ENCODE assay signal across 14 cellular contexts in genomic region chr11:114081641-114082414, GRCh38. TPM values are rescaled to one million over a fixed set of nuclear protein-coding genes. Genes with fewer than 3 reads are reported as not detected.
DNase-seq lines count a peak whose midpoint lies in the region; ATAC-seq and TF ChIP-seq lines count a peak whose summit lies in the region.
"Had no signal": no experiment of that assay in that cellular context is flagged by ENCODE, and none has a peak within 500 bp of the region (broad histone marks: within the 10 kb centered on the region; RNA-seq: fewer than 3 reads in every experiment).

No MANE protein-coding gene starts in this region.

- no peaks in the 10 kb centered on the region for H3K9me3 Mint-ChIP-seq in activated T-helper 17 cell treated with anti-CD3 and anti-CD28 coated beads, Interleukin-2, amount 50 U/mL, for 72 hours

- H3K4me3 ChIP-seq in heart right ventricle (no peak overlapping the region), prostate gland (no peak overlapping the region)
- H3K4me3 ChIP-seq: PC-9, skin epidermis had no signal

- no peak for TF ChIP-seq CTCF in C4-2B (conservative IDR thresholded peaks at IDR 0.05)
- TF ChIP-seq CTCF in heart right ventricle (IDR thresholded peaks at IDR 0.05) = no peak
- no peak for TF ChIP-seq CTCF in prostate gland (IDR thresholded peaks at IDR 0.05)

- DNase-seq in heart right ventricle = no peak
- DNase-seq in prostate gland (ENCODE audit: low spot score) = no peak
- DNase-seq in KBM-7 = no peak
- DNase-seq in NCI-H1092 treated with DMSO at 0.1 percent for 48 hours (lab: John Stamatoyannopoulos, UW) = no peak
- DNase-seq in mucosa of gallbladder (ENCODE audit: low spot score) = no peak
- DNase-seq: activated CD4-positive, CD25-positive, alpha-beta regulatory T cell; activated naive CD4-positive, alpha-beta T cell; BE2C; NCI-H1694; PC-9 had no signal

- in situ Hi-C loops in KBM-7 (cut with MboI; ENCODE audit: low pct_unique_long_range_greater_than_20kb, low sequenced_read_pairs) = no loop called here

- WGBS in heart right ventricle, 2 donors = 77 to 84% methylated on average over 9 of the region's 9 CpGs
- 75% methylated on average over 9 of the region's 9 CpGs for WGBS in prostate gland

- peaks cover 5% of the 10 kb centered on the region for H3K36me3 Mint-ChIP-seq in activated T-helper 17 cell treated with anti-CD3 and anti-CD28 coated beads, Interleukin-2, amount 50 U/mL, for 72 hours (ENCODE audit: low read depth)

- H3K4me3 Mint-ChIP-seq in activated T-helper 17 cell treated with anti-CD3 and anti-CD28 coated beads, Interleukin-2, amount 50 U/mL, for 72 hours = peak overlapping the region; percentile 73

- no peak for ATAC-seq in activated T-helper 17 cell treated with anti-CD3 and anti-CD28 coated beads, Interleukin-2, amount 50 U/mL, for 72 hours (replicated peaks)
- no peak for ATAC-seq in heart right ventricle
- ATAC-seq in HG02610 (IDR thresholded peaks at IDR 0.05; ENCODE audit: unreplicated experiment) = no peak

- peak overlapping the region; percentile 14 for H3K27ac Mint-ChIP-seq in activated T-helper 17 cell treated with anti-CD3 and anti-CD28 coated beads, Interleukin-2, amount 50 U/mL, for 72 hours

- H3K27me3 Mint-ChIP-seq in activated T-helper 17 cell treated with anti-CD3 and anti-CD28 coated beads, Interleukin-2, amount 50 U/mL, for 72 hours = no peaks in the 10 kb centered on the region

- TF ChIP-seq POLR2A in prostate gland (IDR thresholded peaks at IDR 0.05) = no peak

- intact Hi-C loops in heart right ventricle (cut with DNase I) (loop anchor here in 1 of 10 donors (5.0 kb wide), 2 partner anchors 40 to 85 kb away; no protein-coding TSS in a partner anchor), prostate gland (cut with DNase I) (loop anchor here (10.0 kb wide), 1 partner anchor 63 kb away; no protein-coding TSS in a partner anchor)

- H3K9me3 ChIP-seq in heart right ventricle (no peaks in the 10 kb centered on the region), prostate gland (no peaks in the 10 kb centered on the region)
- H3K9me3 ChIP-seq: BE2C had no signal

- H3K27me3 ChIP-seq in heart right ventricle = no peaks in the 10 kb centered on the region
- no peaks in the 10 kb centered on the region for H3K27me3 ChIP-seq in prostate gland (replicated peaks; ENCODE audit: insufficient read depth)

- H3K36me3 ChIP-seq in heart right ventricle (peaks cover 0 to 28% (median 0%) of the 10 kb centered on the region in 9 donors), prostate gland (peaks cover 9 to 11% of the 10 kb centered on the region in 2 donors)
- H3K36me3 ChIP-seq: BE2C had no signal

- H3K4me1 ChIP-seq in heart right ventricle (peaks cover 65 to 100% (median 100%) of the 10 kb centered on the region in 9 donors), prostate gland (replicated peaks) (peaks cover 74% of the 10 kb centered on the region)
- H3K4me1 ChIP-seq: BE2C had no signal

- H3K4me1 Mint-ChIP-seq in activated T-helper 17 cell treated with anti-CD3 and anti-CD28 coated beads, Interleukin-2, amount 50 U/mL, for 72 hours = peaks cover 31% of the 10 kb centered on the region

- H3K27ac ChIP-seq in C4-2B (peak overlapping the region; percentile 66), heart right ventricle (peak overlapping the region; percentile 10 to 96 (median 80)), prostate gland (peak overlapping the region; percentile 31 to 69)
- H3K27ac ChIP-seq: PC-9 had no signal

RNA-seq across cellular contexts. Expression of gene ZBTB16, which starts 22.3 kb away (rescaled TPM):
- 10 to 100 TPM in 1 of 2 donors, 1 to 10 TPM in 1; 6.1 to 10.6 TPM for total RNA-seq in activated T-helper 17 cell treated with anti-CD3 and anti-CD28 coated beads, Interleukin-2, amount 50 U/mL, for 72 hours
- total RNA-seq in heart right ventricle (100 to 1,000 TPM in 1 of 10 donors, 10 to 100 TPM in 9; 18.3 to 108 (median 72.9) TPM), prostate gland (100 to 1,000 TPM; 171 to 230 TPM), mucosa of gallbladder (85.4 TPM)
- 10 to 100 TPM; 21.1 to 39.6 TPM for polyA plus RNA-seq in heart right ventricle
